Comparison of ENCODE assay signal across 7 cellular contexts in the genomic region with DNA sequence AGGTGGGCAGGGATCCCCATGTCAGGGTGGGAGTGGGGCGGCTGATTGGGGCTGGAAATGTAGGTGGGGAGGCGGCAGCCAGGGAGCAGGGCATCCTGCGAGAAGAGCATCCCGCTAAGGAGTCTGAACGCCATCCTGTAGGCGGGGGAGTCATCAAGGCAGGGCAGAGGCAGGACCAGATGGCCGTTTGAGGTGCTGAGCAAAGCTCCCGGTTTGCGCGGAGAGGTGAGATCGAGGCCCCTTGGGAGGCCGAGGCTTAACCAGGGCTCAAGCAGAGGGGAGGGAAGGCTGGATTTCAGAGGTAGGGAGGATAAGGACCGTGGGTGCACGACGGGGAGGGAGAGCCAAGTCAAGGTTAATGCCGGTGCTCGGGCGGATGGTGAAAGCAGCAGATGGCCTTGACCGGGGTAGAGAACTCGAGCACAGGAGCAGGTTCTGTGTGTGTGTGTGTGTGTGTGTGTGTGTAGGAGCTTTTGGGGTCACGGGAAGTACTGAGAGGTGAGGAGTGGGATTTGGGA. TPM values are rescaled to one million over a fixed set of nuclear protein-coding genes. Genes with fewer than 3 reads are reported as not detected.
DNase-seq lines count a peak whose midpoint lies in the region; ATAC-seq and TF ChIP-seq lines count a peak whose summit lies in the region.

No MANE protein-coding gene starts in this region.

- TF ChIP-seq CTCF in RWPE1 (conservative IDR thresholded peaks at IDR 0.05; ENCODE audit: low read depth): no peak
- TF ChIP-seq CTCF in dorsolateral prefrontal cortex (IDR thresholded peaks at IDR 0.05 in 54 of 56, conservative IDR thresholded peaks at IDR 0.05 in 2 of 56; ENCODE audit: low read depth in 1 of 56, partially characterized antibody in 56 of 56): no peak
- no peak for TF ChIP-seq CTCF in mucosa of descending colon (IDR thresholded peaks at IDR 0.05)

- DNase-seq in GM03348 (ENCODE audit: low spot score): peak; percentile 36
- DNase-seq in RWPE1 (ENCODE audit: low spot score): peak; percentile 38
- DNase-seq in dorsolateral prefrontal cortex: peak in 1 of 10 donors; percentile 23
- DNase-seq in mucosa of descending colon: peak in 2 of 3 donors; percentile 48 to 70
- no peak for DNase-seq in ecto neural progenitor cell (ENCODE audit: low spot score)
- DNase-seq in HuH-7.5 (ENCODE audit: low spot score): no peak

- peaks cover 9% of the 10 kb centered on the region for H3K4me1 ChIP-seq in mucosa of descending colon (ENCODE audit: low read depth)

- CTCF ChIA-PET in RWPE1 (lab: Yijun Ruan, JAX): no interaction called here

- H3K27ac ChIP-seq in RWPE1: peak overlapping the region; percentile 90
- H3K27ac ChIP-seq in dorsolateral prefrontal cortex: peak overlapping the region; percentile 23 to 94 (median 88)

- H3K9me3 ChIP-seq in mucosa of descending colon: no peaks in the 10 kb centered on the region

- intact Hi-C loops in dorsolateral prefrontal cortex (cut with DNase I) (loop anchor here (1.0 to 5.0 kb wide), 4 partner anchors 12 to 97 kb away; a partner anchor contains a TSS), mucosa of descending colon (cut with DNase I, micrococcal nuclease) (no loop called here)

- H3K36me3 ChIP-seq in mucosa of descending colon (ENCODE audit: low read depth): no peaks in the 10 kb centered on the region

- H3K27me3 ChIP-seq in dorsolateral prefrontal cortex: no peaks in the 10 kb centered on the region

- POLR2A ChIA-PET in RWPE1 (lab: Yijun Ruan, JAX; ENCODE audit: low non-redundant PET): no interaction called here

- ATAC-seq in HG02588 (IDR thresholded peaks at IDR 0.05; ENCODE audit: unreplicated experiment): peak; percentile 20
- peak; percentile 43 for ATAC-seq in mucosa of descending colon

- H3K4me3 ChIP-seq in dorsolateral prefrontal cortex (peak overlapping the region; percentile 75 to 97 (median 88)), mucosa of descending colon (peak overlapping the region; percentile 63)

RNA-seq across cellular contexts. Expression of a gene that starts 0.5 kb away (rescaled TPM):
- 100 to 1,000 TPM in 119 of 120 experiments, 10 to 100 TPM in 1; 99.4 to 250 (median 169) TPM for total RNA-seq in dorsolateral prefrontal cortex
- total RNA-seq in mucosa of descending colon: 100 to 1,000 TPM; 306 to 433 (median 397) TPM

RNA-seq across cellular contexts. Expression of a gene that starts 12.4 kb away (rescaled TPM):
- total RNA-seq in dorsolateral prefrontal cortex (100 to 1,000 TPM in 28 of 120 experiments, 10 to 100 TPM in 92; 27.3 to 129 (median 82.4) TPM), mucosa of descending colon (10 to 100 TPM; 18.8 to 64.2 (median 23.9) TPM)

RNA-seq across cellular contexts. Expression of a gene that starts 45.1 kb away (rescaled TPM):
- total RNA-seq in dorsolateral prefrontal cortex (100 to 1,000 TPM; 177 to 522 (median 260) TPM), mucosa of descending colon (10 to 100 TPM; 64.1 to 96.7 (median 79.8) TPM)

Comparison
In these comparisons a context has a peak if more than half of its experiments do, and no peak if none do; other contexts are left out.
1. DNase-seq: peak in GM03348 (single experiment), RWPE1 (single experiment) and mucosa of descending colon (2 of 3); none in ecto neural progenitor cell (single experiment) and HuH-7.5 (single experiment).
2. intact Hi-C loops: an anchor here in dorsolateral prefrontal cortex (1.0 to 5.0 kb wide); none called in mucosa of descending colon.